In the genomic region with DNA sequence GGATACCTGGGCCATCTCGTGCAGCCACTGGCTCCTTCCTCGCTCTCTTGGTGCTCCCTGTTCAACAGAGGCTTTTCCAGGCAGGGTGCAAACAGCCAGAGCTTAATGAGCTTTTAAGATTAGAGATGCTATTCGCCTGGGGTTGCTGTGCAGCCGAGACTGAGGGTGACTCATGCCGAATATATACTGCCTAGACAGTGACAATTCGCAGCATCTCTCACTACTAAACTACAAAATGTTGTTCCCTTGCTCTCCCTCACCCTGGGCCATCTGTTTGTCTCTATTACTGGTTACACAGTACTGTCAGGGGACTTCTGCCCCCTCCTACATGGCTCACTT, we compare ENCODE assay signal across 1 cellular context.
TF ChIP-seq lines count a peak whose summit lies in the region.

No MANE protein-coding gene starts in this region.

TF ChIP-seq in HepG2, 621 proteins besides CTCF, POLR2A, EP300 and RAD21 (continued from another document):
- TF ChIP-seq, protein P1, sequence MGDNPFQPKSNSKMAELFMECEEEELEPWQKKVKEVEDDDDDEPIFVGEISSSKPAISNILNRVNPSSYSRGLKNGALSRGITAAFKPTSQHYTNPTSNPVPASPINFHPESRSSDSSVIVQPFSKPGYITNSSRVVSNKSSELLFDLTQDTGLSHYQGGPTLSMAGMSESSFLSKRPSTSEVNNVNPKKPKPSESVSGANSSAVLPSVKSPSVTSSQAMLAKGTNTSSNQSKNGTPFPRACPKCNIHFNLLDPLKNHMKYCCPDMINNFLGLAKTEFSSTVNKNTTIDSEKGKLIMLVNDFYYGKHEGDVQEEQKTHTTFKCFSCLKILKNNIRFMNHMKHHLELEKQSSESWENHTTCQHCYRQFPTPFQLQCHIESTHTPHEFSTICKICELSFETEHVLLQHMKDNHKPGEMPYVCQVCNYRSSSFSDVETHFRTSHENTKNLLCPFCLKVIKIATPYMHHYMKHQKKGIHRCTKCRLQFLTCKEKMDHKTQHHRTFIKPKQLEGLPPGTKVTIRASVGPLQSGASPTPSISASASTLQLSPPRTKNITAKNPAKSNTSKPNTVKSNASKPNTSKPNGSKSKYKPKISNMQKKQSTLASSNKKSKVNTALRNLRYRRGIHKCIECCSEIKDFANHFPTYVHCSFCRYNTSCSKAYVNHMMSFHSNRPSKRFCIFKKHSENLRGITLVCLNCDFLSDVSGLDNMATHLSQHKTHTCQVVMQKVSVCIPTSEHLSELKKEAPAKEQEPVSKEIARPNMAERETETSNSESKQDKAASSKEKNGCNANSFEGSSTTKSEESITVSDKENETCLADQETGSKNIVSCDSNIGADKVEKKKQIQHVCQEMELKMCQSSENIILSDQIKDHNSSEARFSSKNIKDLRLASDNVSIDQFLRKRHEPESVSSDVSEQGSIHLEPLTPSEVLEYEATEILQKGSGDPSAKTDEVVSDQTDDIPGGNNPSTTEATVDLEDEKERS (CRISPR knock-in tag; IDR thresholded peaks at IDR 0.05) = no peak
- TF ChIP-seq, protein P2, sequence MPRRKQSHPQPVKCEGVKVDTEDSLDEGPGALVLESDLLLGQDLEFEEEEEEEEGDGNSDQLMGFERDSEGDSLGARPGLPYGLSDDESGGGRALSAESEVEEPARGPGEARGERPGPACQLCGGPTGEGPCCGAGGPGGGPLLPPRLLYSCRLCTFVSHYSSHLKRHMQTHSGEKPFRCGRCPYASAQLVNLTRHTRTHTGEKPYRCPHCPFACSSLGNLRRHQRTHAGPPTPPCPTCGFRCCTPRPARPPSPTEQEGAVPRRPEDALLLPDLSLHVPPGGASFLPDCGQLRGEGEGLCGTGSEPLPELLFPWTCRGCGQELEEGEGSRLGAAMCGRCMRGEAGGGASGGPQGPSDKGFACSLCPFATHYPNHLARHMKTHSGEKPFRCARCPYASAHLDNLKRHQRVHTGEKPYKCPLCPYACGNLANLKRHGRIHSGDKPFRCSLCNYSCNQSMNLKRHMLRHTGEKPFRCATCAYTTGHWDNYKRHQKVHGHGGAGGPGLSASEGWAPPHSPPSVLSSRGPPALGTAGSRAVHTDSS (CRISPR knock-in tag; conservative IDR thresholded peaks at IDR 0.05) = no peak
- no peak for TF ChIP-seq TAF15 (IDR thresholded peaks at IDR 0.05; ENCODE audit: low read depth, low read length, poor library complexity, severe bottlenecking)
- TF ChIP-seq ZNF496 (CRISPR knock-in tag; IDR thresholded peaks at IDR 0.05; ENCODE audit: insufficient replicate concordance) = no peak
- TF ChIP-seq ZSCAN9 (CRISPR knock-in tag; IDR thresholded peaks at IDR 0.05; ENCODE audit: borderline replicate concordance) = no peak
- TF ChIP-seq, protein P3, sequence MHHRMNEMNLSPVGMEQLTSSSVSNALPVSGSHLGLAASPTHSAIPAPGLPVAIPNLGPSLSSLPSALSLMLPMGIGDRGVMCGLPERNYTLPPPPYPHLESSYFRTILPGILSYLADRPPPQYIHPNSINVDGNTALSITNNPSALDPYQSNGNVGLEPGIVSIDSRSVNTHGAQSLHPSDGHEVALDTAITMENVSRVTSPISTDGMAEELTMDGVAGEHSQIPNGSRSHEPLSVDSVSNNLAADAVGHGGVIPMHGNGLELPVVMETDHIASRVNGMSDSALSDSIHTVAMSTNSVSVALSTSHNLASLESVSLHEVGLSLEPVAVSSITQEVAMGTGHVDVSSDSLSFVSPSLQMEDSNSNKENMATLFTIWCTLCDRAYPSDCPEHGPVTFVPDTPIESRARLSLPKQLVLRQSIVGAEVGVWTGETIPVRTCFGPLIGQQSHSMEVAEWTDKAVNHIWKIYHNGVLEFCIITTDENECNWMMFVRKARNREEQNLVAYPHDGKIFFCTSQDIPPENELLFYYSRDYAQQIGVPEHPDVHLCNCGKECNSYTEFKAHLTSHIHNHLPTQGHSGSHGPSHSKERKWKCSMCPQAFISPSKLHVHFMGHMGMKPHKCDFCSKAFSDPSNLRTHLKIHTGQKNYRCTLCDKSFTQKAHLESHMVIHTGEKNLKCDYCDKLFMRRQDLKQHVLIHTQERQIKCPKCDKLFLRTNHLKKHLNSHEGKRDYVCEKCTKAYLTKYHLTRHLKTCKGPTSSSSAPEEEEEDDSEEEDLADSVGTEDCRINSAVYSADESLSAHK (CRISPR knock-in tag; IDR thresholded peaks at IDR 0.05; ENCODE audit: borderline replicate concordance) = no peak
- no peak for TF ChIP-seq ZFX (CRISPR knock-in tag; IDR thresholded peaks at IDR 0.05; ENCODE audit: low read depth)
- TF ChIP-seq REL (CRISPR knock-in tag; conservative IDR thresholded peaks at IDR 0.05) = no peak
- no peak for TF ChIP-seq GTF2F1 (IDR thresholded peaks at IDR 0.05; ENCODE audit: low read length)
- TF ChIP-seq, protein P4, sequence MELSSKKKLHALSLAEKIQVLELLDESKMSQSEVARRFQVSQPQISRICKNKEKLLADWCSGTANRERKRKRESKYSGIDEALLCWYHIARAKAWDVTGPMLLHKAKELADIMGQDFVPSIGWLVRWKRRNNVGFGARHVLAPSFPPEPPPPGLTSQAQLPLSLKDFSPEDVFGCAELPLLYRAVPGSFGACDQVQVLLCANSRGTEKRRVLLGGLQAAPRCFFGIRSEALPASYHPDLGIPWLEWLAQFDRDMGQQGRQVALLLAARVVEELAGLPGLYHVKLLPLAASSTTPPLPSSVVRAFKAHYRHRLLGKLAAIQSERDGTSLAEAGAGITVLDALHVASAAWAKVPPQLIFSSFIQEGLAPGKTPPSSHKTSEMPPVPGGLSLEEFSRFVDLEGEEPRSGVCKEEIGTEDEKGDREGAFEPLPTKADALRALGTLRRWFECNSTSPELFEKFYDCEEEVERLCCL (CRISPR knock-in tag; IDR thresholded peaks at IDR 0.05; ENCODE audit: borderline replicate concordance) = no peak
- no peak for TF ChIP-seq ZNF850 (CRISPR knock-in tag; conservative IDR thresholded peaks at IDR 0.05)
- TF ChIP-seq, protein P5, sequence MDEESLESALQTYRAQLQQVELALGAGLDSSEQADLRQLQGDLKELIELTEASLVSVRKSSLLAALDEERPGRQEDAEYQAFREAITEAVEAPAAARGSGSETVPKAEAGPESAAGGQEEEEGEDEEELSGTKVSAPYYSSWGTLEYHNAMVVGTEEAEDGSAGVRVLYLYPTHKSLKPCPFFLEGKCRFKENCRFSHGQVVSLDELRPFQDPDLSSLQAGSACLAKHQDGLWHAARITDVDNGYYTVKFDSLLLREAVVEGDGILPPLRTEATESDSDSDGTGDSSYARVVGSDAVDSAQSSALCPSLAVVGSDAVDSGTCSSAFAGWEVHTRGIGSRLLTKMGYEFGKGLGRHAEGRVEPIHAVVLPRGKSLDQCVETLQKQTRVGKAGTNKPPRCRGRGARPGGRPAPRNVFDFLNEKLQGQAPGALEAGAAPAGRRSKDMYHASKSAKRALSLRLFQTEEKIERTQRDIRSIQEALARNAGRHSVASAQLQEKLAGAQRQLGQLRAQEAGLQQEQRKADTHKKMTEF (CRISPR knock-in tag; IDR thresholded peaks at IDR 0.05) = no peak
- TF ChIP-seq, protein P6, sequence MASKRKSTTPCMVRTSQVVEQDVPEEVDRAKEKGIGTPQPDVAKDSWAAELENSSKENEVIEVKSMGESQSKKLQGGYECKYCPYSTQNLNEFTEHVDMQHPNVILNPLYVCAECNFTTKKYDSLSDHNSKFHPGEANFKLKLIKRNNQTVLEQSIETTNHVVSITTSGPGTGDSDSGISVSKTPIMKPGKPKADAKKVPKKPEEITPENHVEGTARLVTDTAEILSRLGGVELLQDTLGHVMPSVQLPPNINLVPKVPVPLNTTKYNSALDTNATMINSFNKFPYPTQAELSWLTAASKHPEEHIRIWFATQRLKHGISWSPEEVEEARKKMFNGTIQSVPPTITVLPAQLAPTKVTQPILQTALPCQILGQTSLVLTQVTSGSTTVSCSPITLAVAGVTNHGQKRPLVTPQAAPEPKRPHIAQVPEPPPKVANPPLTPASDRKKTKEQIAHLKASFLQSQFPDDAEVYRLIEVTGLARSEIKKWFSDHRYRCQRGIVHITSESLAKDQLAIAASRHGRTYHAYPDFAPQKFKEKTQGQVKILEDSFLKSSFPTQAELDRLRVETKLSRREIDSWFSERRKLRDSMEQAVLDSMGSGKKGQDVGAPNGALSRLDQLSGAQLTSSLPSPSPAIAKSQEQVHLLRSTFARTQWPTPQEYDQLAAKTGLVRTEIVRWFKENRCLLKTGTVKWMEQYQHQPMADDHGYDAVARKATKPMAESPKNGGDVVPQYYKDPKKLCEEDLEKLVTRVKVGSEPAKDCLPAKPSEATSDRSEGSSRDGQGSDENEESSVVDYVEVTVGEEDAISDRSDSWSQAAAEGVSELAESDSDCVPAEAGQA (IDR thresholded peaks at IDR 0.05; ENCODE audit: low read depth) = no peak
- TF ChIP-seq, protein P6 (CRISPR knock-in tag; IDR thresholded peaks at IDR 0.05; ENCODE audit: borderline replicate concordance) = no peak
